Comparison of ENCODE assay signal across 17 cellular contexts in the genomic region with DNA sequence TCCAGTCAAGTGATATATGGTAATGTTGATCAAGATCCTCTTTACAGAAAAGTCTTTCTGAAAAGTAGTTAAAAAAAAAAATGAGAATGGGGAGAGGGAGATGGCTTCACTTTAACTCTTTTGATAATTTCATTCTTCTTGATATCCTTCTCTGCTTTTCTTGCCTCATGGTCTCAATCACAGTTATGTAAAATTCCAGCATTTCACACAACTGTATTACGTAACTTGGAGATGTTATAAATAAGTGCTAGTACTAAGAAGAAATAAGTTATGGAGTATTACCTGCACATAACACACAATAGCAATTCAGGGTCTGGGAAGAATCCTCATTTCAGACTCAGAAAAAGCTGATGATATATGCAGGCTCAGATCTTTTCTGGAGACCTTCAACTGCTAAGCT. TPM values are rescaled to one million over a fixed set of nuclear protein-coding genes. Genes with fewer than 3 reads are reported as not detected.
DNase-seq lines count a peak whose midpoint lies in the region; ATAC-seq and TF ChIP-seq lines count a peak whose summit lies in the region.
"Had no signal": no experiment of that assay in that cellular context is flagged by ENCODE, and none has a peak within 500 bp of the region (broad histone marks: within the 10 kb centered on the region; RNA-seq: fewer than 3 reads in every experiment).

No MANE protein-coding gene starts in this region.

- peaks cover 54% of the 10 kb centered on the region for H3K4me1 ChIP-seq in ACC112 (ENCODE audit: control insufficient read depth, insufficient read depth, low read length, unreplicated experiment)
- peaks cover 0 to 3% of the 10 kb centered on the region in 2 donors for H3K4me1 ChIP-seq in naive thymus-derived CD4-positive, alpha-beta T cell (ENCODE audit: control insufficient read depth in 2 of 2, insufficient read depth in 2 of 2, low read length in 2 of 2)
- H3K4me1 ChIP-seq: BE2C had no signal

- H3K9me3 Mint-ChIP-seq in naive thymus-derived CD4-positive, alpha-beta T cell: peaks cover 0 to 2% (median 0%) of the 10 kb centered on the region in 11 donors
- H3K9me3 Mint-ChIP-seq: H9 had no signal

- peaks cover 0 to 1% (median 0%) of the 10 kb centered on the region in 5 donors for H3K36me3 Mint-ChIP-seq in naive thymus-derived CD4-positive, alpha-beta T cell
- H3K36me3 Mint-ChIP-seq: CD4-positive, alpha-beta memory T cell had no signal

- H3K27ac Mint-ChIP-seq in naive thymus-derived CD4-positive, alpha-beta T cell: no peak overlapping the region
- H3K27ac Mint-ChIP-seq: H9 had no signal

- DNase-seq in choroid plexus epithelial cell (ENCODE audit: low read depth) (peak; percentile 50), fibroblast of pulmonary artery (ENCODE audit: low read depth) (peak; percentile 56), globus pallidus (ENCODE audit: low spot score) (no peak), NCI-H748 (lab: John Stamatoyannopoulos, UW; ENCODE audit: unreplicated experiment) (no peak), NCI-H1436 (lab: John Stamatoyannopoulos, UW) (no peak)
- DNase-seq in naive thymus-derived CD4-positive, alpha-beta T cell: no peak
- DNase-seq: 8988T; BE2C; CD4-positive, alpha-beta memory T cell; DMS79; EL; GDM1; GOT3; H9 had no signal

- H3K4me3 Mint-ChIP-seq in naive thymus-derived CD4-positive, alpha-beta T cell: no peak overlapping the region
- H3K4me3 Mint-ChIP-seq: CD4-positive, alpha-beta memory T cell; H9 had no signal

- no peak overlapping the region for H2AFZ ChIP-seq in ACC112 (ENCODE audit: low read length, unreplicated experiment)

- TF ChIP-seq CTCF in choroid plexus epithelial cell (conservative IDR thresholded peaks at IDR 0.05; ENCODE audit: low read depth, low read length) (no peak), fibroblast of pulmonary artery (IDR thresholded peaks at IDR 0.05; ENCODE audit: low read length, missing control alignments) (no peak)

- peaks cover 0 to 17% (median 0%) of the 10 kb centered on the region in 5 donors for H3K27me3 Mint-ChIP-seq in naive thymus-derived CD4-positive, alpha-beta T cell
- H3K27me3 Mint-ChIP-seq: CD4-positive, alpha-beta memory T cell had no signal

- CTCF ChIA-PET in naive thymus-derived CD4-positive, alpha-beta T cell (lab: Charles Lee): no interaction called here

- ATAC-seq in naive thymus-derived CD4-positive, alpha-beta T cell: no peak

- intact Hi-C loops in naive thymus-derived CD4-positive, alpha-beta T cell (cut with micrococcal nuclease): no loop called here

- no peaks in the 10 kb centered on the region for H3K27me3 ChIP-seq in ACC112 (ENCODE audit: insufficient read depth, low read length)
- no peaks in the 10 kb centered on the region for H3K27me3 ChIP-seq in naive thymus-derived CD4-positive, alpha-beta T cell (ENCODE audit: control insufficient read depth in 2 of 2, insufficient read depth in 2 of 2, low read length in 2 of 2)
- H3K27me3 ChIP-seq: BE2C had no signal

- H3K79me2 ChIP-seq in ACC112 (ENCODE audit: control insufficient read depth, insufficient read depth, low read length, unreplicated experiment): peaks cover 69% of the 10 kb centered on the region

- no peaks in the 10 kb centered on the region for H3K9me3 ChIP-seq in KOPT-K1 (ENCODE audit: insufficient read depth, low read length, poor library complexity, severe bottlenecking)
- no peaks in the 10 kb centered on the region for H3K9me3 ChIP-seq in naive thymus-derived CD4-positive, alpha-beta T cell (ENCODE audit: control insufficient read depth in 2 of 3, low read length in 3 of 3)
- H3K9me3 ChIP-seq: BE2C had no signal

- peak overlapping the region; percentile 13; the same call in 1 of the 2 replicates for H3K27ac ChIP-seq in ACC112 (ENCODE audit: low read depth, low read length)
- H3K27ac ChIP-seq in KOPT-K1 (ENCODE audit: low read depth, low read length, poor library complexity, severe bottlenecking): peak overlapping the region; percentile 11
- H3K27ac ChIP-seq in naive thymus-derived CD4-positive, alpha-beta T cell (ENCODE audit: low read depth, low read length): no peak overlapping the region
- H3K27ac ChIP-seq: C4-2B had no signal

- H3K4me3 ChIP-seq in ACC112 (ENCODE audit: low read depth, low read length): no peak overlapping the region
- no peak overlapping the region for H3K4me3 ChIP-seq in choroid plexus epithelial cell (ENCODE audit: low read depth, low read length)
- no peak overlapping the region for H3K4me3 ChIP-seq in fibroblast of pulmonary artery (replicated peaks; ENCODE audit: low read depth, low read length)
- no peak overlapping the region for H3K4me3 ChIP-seq in naive thymus-derived CD4-positive, alpha-beta T cell (ENCODE audit: low read length)

- POLR2A ChIA-PET in naive thymus-derived CD4-positive, alpha-beta T cell (lab: Charles Lee): no interaction called here

- peaks cover 0 to 14% (median 10%) of the 10 kb centered on the region in 7 donors for H3K4me1 Mint-ChIP-seq in naive thymus-derived CD4-positive, alpha-beta T cell

- H3K36me3 ChIP-seq in ACC112 (ENCODE audit: insufficient read depth, low read length): 0 out of 2 replicates have a peak, but pooled peaks cover 6% of the 10 kb centered on the region
- no peaks in the 10 kb centered on the region for H3K36me3 ChIP-seq in KOPT-K1 (ENCODE audit: insufficient read depth, low read length)
- no peaks in the 10 kb centered on the region for H3K36me3 ChIP-seq in naive thymus-derived CD4-positive, alpha-beta T cell (ENCODE audit: control insufficient read depth in 2 of 3, insufficient read depth in 3 of 3, low read length in 3 of 3)

RNA-seq across cellular contexts. Expression of a gene that starts 22.0 kb away (rescaled TPM):
- total RNA-seq in naive thymus-derived CD4-positive, alpha-beta T cell: 10 to 100 TPM; 17.3 to 41.2 (median 39.3) TPM
- polyA plus RNA-seq in naive thymus-derived CD4-positive, alpha-beta T cell: 1 to 10 TPM; 4.0 to 5.7 TPM

RNA-seq across cellular contexts. Expression of a gene that starts 55.4 kb away (rescaled TPM):
- total RNA-seq in naive thymus-derived CD4-positive, alpha-beta T cell: 10 to 100 TPM; 17.4 to 44.9 (median 36.5) TPM
- polyA plus RNA-seq in naive thymus-derived CD4-positive, alpha-beta T cell: 10 to 100 TPM; 11.3 to 23.2 TPM

Comparison
In these comparisons a context has a peak if more than half of its experiments do, and no peak if none do; other contexts are left out.
1. DNase-seq: peak in choroid plexus epithelial cell (single experiment) and fibroblast of pulmonary artery (single experiment); none in globus pallidus (single experiment), naive thymus-derived CD4-positive, alpha-beta T cell (0 of 9), NCI-H748 (single experiment) and NCI-H1436 (single experiment).